1 cellular context compared by ENCODE assay signal in the genomic region with DNA sequence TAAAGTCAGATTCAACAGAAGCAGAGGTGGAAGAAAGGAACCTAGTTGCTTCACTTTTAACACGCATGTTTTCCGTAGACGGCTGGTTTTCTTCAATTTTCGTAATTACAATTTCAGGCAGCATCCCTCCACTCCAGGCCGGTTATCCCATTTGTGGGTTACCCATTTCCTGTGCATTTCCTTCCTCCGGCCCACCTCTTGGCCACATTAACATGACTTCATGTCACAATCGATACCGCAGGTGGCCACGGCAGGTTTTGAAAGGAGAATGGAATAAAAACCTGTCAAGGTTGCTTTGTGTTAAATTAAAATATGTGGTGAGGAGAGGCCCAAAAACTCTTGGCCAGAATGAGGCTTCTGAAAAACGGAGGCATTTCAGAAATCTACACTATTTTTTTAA.
TF ChIP-seq lines count a peak whose summit lies in the region.

No MANE protein-coding gene starts in this region.

TF ChIP-seq in WTC11, 78 proteins besides CTCF, POLR2A, EP300 and RAD21 (continued from another document):
- TF ChIP-seq, protein P1, sequence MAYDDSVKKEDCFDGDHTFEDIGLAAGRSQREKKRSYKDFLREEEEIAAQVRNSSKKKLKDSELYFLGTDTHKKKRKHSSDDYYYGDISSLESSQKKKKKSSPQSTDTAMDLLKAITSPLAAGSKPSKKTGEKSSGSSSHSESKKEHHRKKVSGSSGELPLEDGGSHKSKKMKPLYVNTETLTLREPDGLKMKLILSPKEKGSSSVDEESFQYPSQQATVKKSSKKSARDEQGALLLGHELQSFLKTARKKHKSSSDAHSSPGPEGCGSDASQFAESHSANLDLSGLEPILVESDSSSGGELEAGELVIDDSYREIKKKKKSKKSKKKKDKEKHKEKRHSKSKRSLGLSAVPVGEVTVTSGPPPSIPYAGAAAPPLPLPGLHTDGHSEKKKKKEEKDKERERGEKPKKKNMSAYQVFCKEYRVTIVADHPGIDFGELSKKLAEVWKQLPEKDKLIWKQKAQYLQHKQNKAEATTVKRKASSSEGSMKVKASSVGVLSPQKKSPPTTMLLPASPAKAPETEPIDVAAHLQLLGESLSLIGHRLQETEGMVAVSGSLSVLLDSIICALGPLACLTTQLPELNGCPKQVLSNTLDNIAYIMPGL (CRISPR knock-in tag; IDR thresholded peaks at IDR 0.05) = no peak
- TF ChIP-seq SMAD3 (CRISPR knock-in tag; IDR thresholded peaks at IDR 0.05; ENCODE audit: borderline replicate concordance) = no peak
- no peak for TF ChIP-seq OVOL2 (CRISPR knock-in tag; IDR thresholded peaks at IDR 0.05; ENCODE audit: borderline replicate concordance)
- TF ChIP-seq, protein P2, sequence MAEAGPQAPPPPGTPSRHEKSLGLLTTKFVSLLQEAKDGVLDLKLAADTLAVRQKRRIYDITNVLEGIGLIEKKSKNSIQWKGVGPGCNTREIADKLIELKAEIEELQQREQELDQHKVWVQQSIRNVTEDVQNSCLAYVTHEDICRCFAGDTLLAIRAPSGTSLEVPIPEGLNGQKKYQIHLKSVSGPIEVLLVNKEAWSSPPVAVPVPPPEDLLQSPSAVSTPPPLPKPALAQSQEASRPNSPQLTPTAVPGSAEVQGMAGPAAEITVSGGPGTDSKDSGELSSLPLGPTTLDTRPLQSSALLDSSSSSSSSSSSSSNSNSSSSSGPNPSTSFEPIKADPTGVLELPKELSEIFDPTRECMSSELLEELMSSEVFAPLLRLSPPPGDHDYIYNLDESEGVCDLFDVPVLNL (CRISPR knock-in tag; IDR thresholded peaks at IDR 0.05; ENCODE audit: borderline replicate concordance, low read depth) = no peak
TF ChIP-seq in WTC11: peak in this region for 0.
